Comparison of ENCODE assay signal across 16 cellular contexts in genomic region chr4:36269116-36269515, GRCh38. TPM values are rescaled to one million over a fixed set of nuclear protein-coding genes. Genes with fewer than 3 reads are reported as not detected.
DNase-seq lines count a peak whose midpoint lies in the region; ATAC-seq, FAIRE-seq and TF ChIP-seq lines count a peak whose summit lies in the region.
"Had no signal": no experiment of that assay in that cellular context is flagged by ENCODE, and none has a peak within 500 bp of the region (broad histone marks: within the 10 kb centered on the region; RNA-seq: fewer than 3 reads in every experiment).

No MANE protein-coding gene starts in this region.

- H3K36me3 Mint-ChIP-seq in T-cell = no peaks in the 10 kb centered on the region

- no peaks in the 10 kb centered on the region for H3K9me3 ChIP-seq in small intestine (ENCODE audit: control insufficient read depth, low read depth)
- H3K9me3 ChIP-seq: A549, body of pancreas had no signal

- TF ChIP-seq CTCF in GM13976 (IDR thresholded peaks at IDR 0.05; ENCODE audit: borderline replicate concordance, control extremely low read depth, extremely low read depth, insufficient read depth, missing control alignments) = no peak

- in situ Hi-C loops in GM13976 (cut with MboI; ENCODE audit: low sequenced_read_pairs, unreplicated experiment) = no loop called here

- H3K4me3 Mint-ChIP-seq in T-cell = peak overlapping the region in 1 of 3 donors; percentile 19

- peak overlapping the region; percentile 75 to 78 for H3K27ac Mint-ChIP-seq in T-cell

- WGBS in small intestine, 3 donors = 72 to 91% (median 75%) methylated on average over 4 of the region's 4 CpGs

- no peak overlapping the region for H3K4me3 ChIP-seq in small intestine (ENCODE audit: low read depth in 1 of 2, low read length in 2 of 2)
- H3K4me3 ChIP-seq: A549, body of pancreas had no signal

- no peaks in the 10 kb centered on the region for H3K9me3 Mint-ChIP-seq in T-cell

- ATAC-seq in T-cell (replicated peaks in 1 of 4) (peak; percentile 52 to 97 (median 78)), GM18870 (IDR thresholded peaks at IDR 0.05; ENCODE audit: unreplicated experiment) (no peak)
- ATAC-seq: A549, body of pancreas, Right ventricle myocardium inferior had no signal

- H3K36me3 ChIP-seq in small intestine (ENCODE audit: control insufficient read depth in 2 of 2, insufficient read depth in 2 of 2, low read length in 2 of 2) = no peaks in the 10 kb centered on the region

- H3K27me3 ChIP-seq in small intestine (ENCODE audit: control insufficient read depth in 2 of 2, insufficient read depth in 2 of 2, low read length in 2 of 2) = no peaks in the 10 kb centered on the region
- H3K27me3 ChIP-seq: body of pancreas had no signal

- POLR2A ChIA-PET in T-cell (lab: Charles Lee) = interaction anchor here in 1 of 2 donors (0.9 to 1.9 kb wide), 4 partner anchors 10 to 27 kb away, joined by 3 to 6 read pairs (median 4); partner anchors contain the start of gene ARAP2

- peak; percentile 41 for DNase-seq in activated CD4-positive, alpha-beta T cell treated with anti-CD3 and anti-CD28 coated beads for 48 hours
- no peak for DNase-seq in activated CD4-positive, alpha-beta T cell treated with anti-CD3 and anti-CD28 coated beads, Interleukin-2, amount 50 U/mL, for 4 hours
- peak in 30 of 34 experiments; percentile 9 to 73 (median 50) for DNase-seq in T-cell
- peak in 8 of 61 donors; percentile 8 to 53 (median 28) for DNase-seq in caudate nucleus (lab: John Stamatoyannopoulos, UW)
- DNase-seq in small intestine = peak; percentile 27
- no peak for DNase-seq in GM13976 (ENCODE audit: low spot score)
- DNase-seq in NCI-H1436 treated with DMSO at 0.1 percent for 48 hours (lab: John Stamatoyannopoulos, UW) = no peak
- DNase-seq: activated CD4-positive, CD25-positive, alpha-beta regulatory T cell treated with anti-CD3 and anti-CD28 coated beads, Interleukin-2, amount 50 U/mL, for 72 hours; body of pancreas; mammary epithelial cell; stimulated activated CD4-positive, alpha-beta T cell treated with anti-CD3 and anti-CD28 coated beads, Interleukin-4, amount 100 ng/mL, for 1 hour had no signal

- H3K27ac ChIP-seq in caudate nucleus (ENCODE audit: low read depth, low read length) (peak overlapping the region; percentile 93), small intestine (ENCODE audit: low read depth in 1 of 2, low read length in 1 of 2) (no peak overlapping the region)
- H3K27ac ChIP-seq: A549, body of pancreas had no signal

- CTCF ChIA-PET in T-cell (lab: Charles Lee) = interaction anchor here in 1 of 2 donors (0.7 to 1.0 kb wide), 4 partner anchors 16 to 33 kb away, joined by 3 to 4 read pairs (median 4); partner anchors contain the start of gene ARAP2

- FAIRE-seq in small intestine (lab: Jason Lieb, UNC) = no peak
- FAIRE-seq: A549 had no signal

- H3K4me1 Mint-ChIP-seq in T-cell = peaks cover 37 to 43% (median 43%) of the 10 kb centered on the region in 3 donors

- H3K27me3 Mint-ChIP-seq in T-cell = no peaks in the 10 kb centered on the region

- peaks cover 0 to 2% of the 10 kb centered on the region in 2 donors for H3K4me1 ChIP-seq in small intestine (ENCODE audit: control insufficient read depth in 2 of 2, insufficient read depth in 1 of 2, low read depth in 1 of 2, low read length in 1 of 2)
- H3K4me1 ChIP-seq: A549, body of pancreas had no signal

RNA-seq across cellular contexts. Expression of gene DTHD1, which starts 12.3 kb away (rescaled TPM):
- 1 to 10 TPM in 4 of 5 donors, under 1 TPM in 1; 0.79 to 7.9 (median 2.5) TPM for total RNA-seq in T-cell
- polyA plus RNA-seq in small intestine = under 1 TPM in 2 of 3 donors, not detected in 1; 0.01 to 0.27 TPM
- total RNA-seq: epithelial cell of proximal tubule, mammary epithelial cell, NCI-H460, Right ventricle myocardium inferior had no signal
- polyA plus RNA-seq: A549, mammary epithelial cell had no signal

RNA-seq across cellular contexts. Expression of gene ARAP2, which starts 24.8 kb away (rescaled TPM):
- total RNA-seq in T-cell = 10 to 100 TPM; 41.2 to 94.3 (median 61.0) TPM
- polyA plus RNA-seq in small intestine = 10 to 100 TPM in 2 of 3 donors, 1 to 10 TPM in 1; 3.2 to 14.1 (median 13.2) TPM

Comparison
In these comparisons a context has a peak if more than half of its experiments do, and no peak if none do; other contexts are left out.
1. DNase-seq: peak in activated CD4-positive, alpha-beta T cell treated with anti-CD3 and anti-CD28 coated beads for 48 hours (single experiment), T-cell (30 of 34) and small intestine (single experiment); none in activated CD4-positive, alpha-beta T cell treated with anti-CD3 and anti-CD28 coated beads, Interleukin-2, amount 50 U/mL, for 4 hours (0 of 2), GM13976 (single experiment) and NCI-H1436 treated with DMSO at 0.1 percent for 48 hours (single experiment).